18 cellular contexts compared by ENCODE assay signal in the genomic region with DNA sequence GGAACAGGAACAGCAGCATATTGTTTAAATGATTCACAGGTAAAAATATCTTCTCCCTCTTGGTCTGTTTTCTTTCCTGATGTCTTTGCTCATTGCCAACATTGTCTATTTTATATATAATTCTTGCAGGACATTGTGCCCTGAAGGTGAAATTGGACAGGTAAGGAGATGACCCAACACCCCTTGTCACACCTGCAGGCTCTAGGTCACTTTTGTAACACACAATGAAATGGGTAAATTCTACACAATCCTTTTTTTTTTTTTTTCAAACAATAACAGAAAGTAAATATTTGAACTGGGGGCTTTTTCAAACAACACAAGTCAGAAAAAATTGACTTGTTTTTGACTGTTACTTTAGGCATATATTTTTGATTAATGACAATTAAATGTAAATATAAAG.
A peak's percentile ranks its signal among the peaks of the same experiment; 100 is the strongest.
DNase-seq lines count a peak whose midpoint lies in the region; ATAC-seq, FAIRE-seq and TF ChIP-seq lines count a peak whose summit lies in the region.
"Had no signal": no experiment of that assay in that cellular context is flagged by ENCODE, and none has a peak within 500 bp of the region (broad histone marks: within the 10 kb centered on the region; RNA-seq: fewer than 3 reads in every experiment).

No MANE protein-coding gene starts in this region.

- FAIRE-seq in HepG2 (lab: Jason Lieb, UNC) = no peak
- FAIRE-seq: GM12892, GM18507, H1 had no signal

- no peak overlapping the region for H3K4me3 Mint-ChIP-seq in CD14-positive monocyte
- H3K4me3 Mint-ChIP-seq: CD8-positive, alpha-beta T cell; H9 had no signal

- no peak overlapping the region for H3K9ac ChIP-seq in HepG2 (ENCODE audit: insufficient read depth, low read depth, low read length)
- H3K9ac ChIP-seq: BLaER1 had no signal

- H4K20me1 ChIP-seq in HepG2 (ENCODE audit: insufficient read depth, low read length) = no peaks in the 10 kb centered on the region
- H4K20me1 ChIP-seq: BLaER1 had no signal

- no peaks in the 10 kb centered on the region for H3K36me3 Mint-ChIP-seq in CD14-positive monocyte
- H3K36me3 Mint-ChIP-seq: CD8-positive, alpha-beta T cell had no signal

- no peak overlapping the region for H2AFZ ChIP-seq in HepG2 (ENCODE audit: low read length)

- no peaks in the 10 kb centered on the region for H3K79me2 ChIP-seq in HepG2 (ENCODE audit: insufficient read depth, low read length)

- intact Hi-C loops in HepG2 (cut with micrococcal nuclease; ENCODE audit: unreplicated experiment) = no loop called here
- intact Hi-C loops in right lobe of liver (cut with DNase I) = no loop called here
- intact Hi-C loops in left colon (cut with DNase I, micrococcal nuclease) = no loop called here
- intact Hi-C loops in CD14-positive monocyte (cut with micrococcal nuclease) = no loop called here

- TF ChIP-seq EP300 in HepG2 (IDR thresholded peaks at IDR 0.05; ENCODE audit: low read depth in 2 of 2, low read length in 2 of 2) (no peak), HepG2 (CRISPR knock-in tag; IDR thresholded peaks at IDR 0.05; ENCODE audit: borderline replicate concordance) (no peak)

- H3K4me1 Mint-ChIP-seq in CD14-positive monocyte = no peaks in the 10 kb centered on the region

- TF ChIP-seq CTCF in HepG2 (CRISPR knock-in tag; IDR thresholded peaks at IDR 0.05) = no peak
- TF ChIP-seq CTCF in right lobe of liver (IDR thresholded peaks at IDR 0.05) = no peak
- TF ChIP-seq CTCF in CD14-positive monocyte (IDR thresholded peaks at IDR 0.05) = no peak

- H3K9me3 ChIP-seq in HepG2 (ENCODE audit: low read length) = no peaks in the 10 kb centered on the region
- no peaks in the 10 kb centered on the region for H3K9me3 ChIP-seq in right lobe of liver

- H3K27me3 ChIP-seq in HepG2 (ENCODE audit: control insufficient read depth in 1 of 2, insufficient read depth in 2 of 2, low read length in 2 of 2) = peaks cover 0 to 16% of the 10 kb centered on the region in 2 experiments; a peak in 3 of 5 replicates
- H3K27me3 ChIP-seq in right lobe of liver = no peaks in the 10 kb centered on the region
- H3K27me3 ChIP-seq: BLaER1 had no signal

- DNase-seq in HepG2 (ENCODE audit: low spot score) (no peak), right lobe of liver (no peak), NCI-H748 treated with DMSO at 0.1 percent for 48 hours (lab: John Stamatoyannopoulos, UW) (peak; percentile 41), left colon (no peak), KG1 (lab: John Stamatoyannopoulos, UW) (no peak), CD14-positive monocyte (ENCODE audit: low spot score) (no peak), DMS114 treated with DMSO at 0.1 percent for 48 hours (lab: John Stamatoyannopoulos, UW; ENCODE audit: unreplicated experiment) (no peak)
- DNase-seq: 8988T; Calu3; CD8-positive, alpha-beta T cell; DMS79; GDM1; H9; Karpas-422 had no signal

- H3K27ac Mint-ChIP-seq in CD14-positive monocyte = no peak overlapping the region
- H3K27ac Mint-ChIP-seq: CD8-positive, alpha-beta T cell; H9 had no signal

- POLR2A ChIA-PET in HepG2 (lab: Yijun Ruan, JAX) = no interaction called here

- H3K4me3 ChIP-seq in HepG2 (replicated peaks in 1 of 3; ENCODE audit: insufficient read depth in 1 of 3, low read depth in 2 of 3, low read length in 3 of 3) (no peak overlapping the region; a peak in 1 of 6 replicates), right lobe of liver (no peak overlapping the region)
- H3K4me3 ChIP-seq: BLaER1 had no signal

- no peaks in the 10 kb centered on the region for H3K9me3 Mint-ChIP-seq in CD14-positive monocyte
- H3K9me3 Mint-ChIP-seq: CD8-positive, alpha-beta T cell; H9 had no signal

- H3K36me3 ChIP-seq in HepG2 (replicated peaks in 1 of 2; ENCODE audit: control insufficient read depth in 1 of 2, insufficient read depth in 2 of 2, low read length in 2 of 2) (no peaks in the 10 kb centered on the region), right lobe of liver (no peaks in the 10 kb centered on the region)
- H3K36me3 ChIP-seq: BLaER1 had no signal

- no peak for TF ChIP-seq RAD21 in HepG2 (CRISPR knock-in tag; IDR thresholded peaks at IDR 0.05)

- in situ Hi-C loops in HepG2 (cut with HindIII; ENCODE audit: extremely low pct_ligation_motif_present, low pct_unique_long_range_greater_than_20kb) = no loop called here

- peaks cover 0 to 4% (median 2%) of the 10 kb centered on the region in 3 donors for H3K27me3 Mint-ChIP-seq in CD14-positive monocyte (ENCODE audit: low read depth in 3 of 3)

- TF ChIP-seq POLR2A in HepG2 (IDR thresholded peaks at IDR 0.05; ENCODE audit: insufficient read depth in 1 of 2, low read depth in 2 of 2, low read length in 2 of 2) (no peak), right lobe of liver (IDR thresholded peaks at IDR 0.05) (no peak)

- H3K4me1 ChIP-seq in HepG2 (ENCODE audit: insufficient read depth, low read length) = peaks cover 32% of the 10 kb centered on the region
- no peaks in the 10 kb centered on the region for H3K4me1 ChIP-seq in right lobe of liver

- CTCF ChIA-PET in HepG2 (lab: Yijun Ruan, JAX; ENCODE audit: low intra/inter-chr PET ratio, low total read pairs) = no interaction called here

- peak overlapping the region; percentile 49; the same call in 1 of the 2 replicates for H3K4me2 ChIP-seq in HepG2 (ENCODE audit: low read depth, low read length)
- H3K4me2 ChIP-seq: BLaER1 had no signal

- no peak overlapping the region for H3K27ac ChIP-seq in HepG2 (ENCODE audit: extremely low read length, insufficient read depth, low read length)
- no peak overlapping the region for H3K27ac ChIP-seq in right lobe of liver
- H3K27ac ChIP-seq: BLaER1 had no signal

- no TSS peak for BruUV-seq in HepG2 (replicated peaks; lab: Mats Ljungman, UMichigan)

- ATAC-seq in HepG2 (no peak), right lobe of liver (no peak), left colon (peak; percentile 50)
- ATAC-seq: CD8-positive, alpha-beta T cell had no signal

TF ChIP-seq in HepG2, 621 proteins besides CTCF, POLR2A, EP300 and RAD21:
- TF ChIP-seq ZEB1 (IDR thresholded peaks at IDR 0.05; ENCODE audit: insufficient replicate concordance, low read depth) (peak; percentile 50), GATAD2A (CRISPR knock-in tag; IDR thresholded peaks at IDR 0.05) (0 out of 2 replicates have a peak, but pooled peaks have one; percentile 7), SOX13 (IDR thresholded peaks at IDR 0.05) (no peak), SOX13 (CRISPR knock-in tag; conservative IDR thresholded peaks at IDR 0.05 in 1 of 2, IDR thresholded peaks at IDR 0.05 in 1 of 2) (peak in 1 of 2 experiments; percentile 78; a peak in 2 of 4 replicates), CHD4 (IDR thresholded peaks at IDR 0.05; ENCODE audit: borderline replicate concordance, low read length) (no peak), NR2F2 (IDR thresholded peaks at IDR 0.05; ENCODE audit: borderline replicate concordance, low read depth) (no peak), SOX6 (IDR thresholded peaks at IDR 0.05) (no peak), SOX6 (CRISPR knock-in tag; IDR thresholded peaks at IDR 0.05) (peak; percentile 46; the same call in 1 of the 2 replicates), SOX5 (CRISPR knock-in tag; IDR thresholded peaks at IDR 0.05; ENCODE audit: borderline replicate concordance) (peak; percentile 58; the same call in 1 of the 2 replicates)
- TF ChIP-seq, protein P1, sequence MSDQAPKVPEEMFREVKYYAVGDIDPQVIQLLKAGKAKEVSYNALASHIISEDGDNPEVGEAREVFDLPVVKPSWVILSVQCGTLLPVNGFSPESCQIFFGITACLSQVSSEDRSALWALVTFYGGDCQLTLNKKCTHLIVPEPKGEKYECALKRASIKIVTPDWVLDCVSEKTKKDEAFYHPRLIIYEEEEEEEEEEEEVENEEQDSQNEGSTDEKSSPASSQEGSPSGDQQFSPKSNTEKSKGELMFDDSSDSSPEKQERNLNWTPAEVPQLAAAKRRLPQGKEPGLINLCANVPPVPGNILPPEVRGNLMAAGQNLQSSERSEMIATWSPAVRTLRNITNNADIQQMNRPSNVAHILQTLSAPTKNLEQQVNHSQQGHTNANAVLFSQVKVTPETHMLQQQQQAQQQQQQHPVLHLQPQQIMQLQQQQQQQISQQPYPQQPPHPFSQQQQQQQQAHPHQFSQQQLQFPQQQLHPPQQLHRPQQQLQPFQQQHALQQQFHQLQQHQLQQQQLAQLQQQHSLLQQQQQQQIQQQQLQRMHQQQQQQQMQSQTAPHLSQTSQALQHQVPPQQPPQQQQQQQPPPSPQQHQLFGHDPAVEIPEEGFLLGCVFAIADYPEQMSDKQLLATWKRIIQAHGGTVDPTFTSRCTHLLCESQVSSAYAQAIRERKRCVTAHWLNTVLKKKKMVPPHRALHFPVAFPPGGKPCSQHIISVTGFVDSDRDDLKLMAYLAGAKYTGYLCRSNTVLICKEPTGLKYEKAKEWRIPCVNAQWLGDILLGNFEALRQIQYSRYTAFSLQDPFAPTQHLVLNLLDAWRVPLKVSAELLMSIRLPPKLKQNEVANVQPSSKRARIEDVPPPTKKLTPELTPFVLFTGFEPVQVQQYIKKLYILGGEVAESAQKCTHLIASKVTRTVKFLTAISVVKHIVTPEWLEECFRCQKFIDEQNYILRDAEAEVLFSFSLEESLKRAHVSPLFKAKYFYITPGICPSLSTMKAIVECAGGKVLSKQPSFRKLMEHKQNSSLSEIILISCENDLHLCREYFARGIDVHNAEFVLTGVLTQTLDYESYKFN (CRISPR knock-in tag; conservative IDR thresholded peaks at IDR 0.05) = 0 out of 2 replicates have a peak, but pooled peaks have one; percentile 8
- TF ChIP-seq, protein P2, sequence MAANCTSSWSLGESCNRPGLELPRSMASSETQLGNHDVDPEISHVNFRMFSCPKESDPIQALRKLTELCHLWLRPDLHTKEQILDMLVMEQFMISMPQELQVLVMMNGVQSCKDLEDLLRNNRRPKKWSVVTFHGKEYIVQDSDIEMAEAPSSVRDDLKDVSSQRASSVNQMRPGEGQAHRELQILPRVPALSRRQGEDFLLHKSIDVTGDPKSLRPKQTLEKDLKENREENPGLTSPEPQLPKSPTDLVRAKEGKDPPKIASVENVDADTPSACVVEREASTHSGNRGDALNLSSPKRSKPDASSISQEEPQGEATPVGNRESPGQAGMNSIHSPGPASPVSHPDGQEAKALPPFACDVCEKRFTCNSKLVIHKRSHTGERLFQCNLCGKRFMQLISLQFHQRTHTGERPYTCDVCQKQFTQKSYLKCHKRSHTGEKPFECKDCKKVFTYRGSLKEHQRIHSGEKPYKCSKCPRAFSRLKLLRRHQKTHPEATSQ (CRISPR knock-in tag; IDR thresholded peaks at IDR 0.05; ENCODE audit: borderline replicate concordance) = no peak
